Comparison of ENCODE assay signal across 8 cellular contexts in genomic region chr17:67993153-67993997, GRCh38. TPM values are rescaled to one million over a fixed set of nuclear protein-coding genes. Genes with fewer than 3 reads are reported as not detected.
DNase-seq lines count a peak whose midpoint lies in the region; ATAC-seq and TF ChIP-seq lines count a peak whose summit lies in the region.

No MANE protein-coding gene starts in this region.

- H3K4me3 ChIP-seq in choroid plexus epithelial cell (ENCODE audit: low read depth, low read length): peak overlapping the region; percentile 78

- no peak for TF ChIP-seq CTCF in choroid plexus epithelial cell (conservative IDR thresholded peaks at IDR 0.05; ENCODE audit: low read depth, low read length)

- intact Hi-C loops in left colon (cut with DNase I, micrococcal nuclease): no loop called here

- ATAC-seq in GM18858 (IDR thresholded peaks at IDR 0.05; ENCODE audit: unreplicated experiment): peak; percentile 68
- ATAC-seq in HG03064 (IDR thresholded peaks at IDR 0.05; ENCODE audit: low read depth, unreplicated experiment): peak; percentile 64
- peak; percentile 75 for ATAC-seq in left colon

- in situ Hi-C loops in ACHN (cut with HindIII; ENCODE audit: low pct_ligation_motif_present, low pct_unique_long_range_greater_than_20kb, low sequenced_read_pairs): no loop called here

- DNase-seq in ACHN (peak; percentile 89), NCI-H2196 treated with DMSO at 0.1 percent for 48 hours (lab: John Stamatoyannopoulos, UW; ENCODE audit: unreplicated experiment) (peak; percentile 85), choroid plexus epithelial cell (ENCODE audit: low read depth) (peak; percentile 81), left colon (peak; percentile 78 to 85)
- DNase-seq in activated CD4-positive, alpha-beta T cell treated with anti-CD3 and anti-CD28 coated beads for 1 hour: peak; percentile 46
- DNase-seq in stimulated activated CD4-positive, alpha-beta T cell treated with anti-CD3 and anti-CD28 coated beads, Interleukin-1b, Interleukin-23, amount 100 ng/mL, for 24 hours (ENCODE audit: low read depth in 4 of 4, low spot score in 1 of 4): peak; percentile 36 to 73 (median 56)

RNA-seq across cellular contexts. Expression of gene C17orf58, which starts 2.9 kb away (rescaled TPM):
- 10 to 100 TPM in 1 of 2 donors, 1 to 10 TPM in 1; 9.8 to 10.6 TPM for total RNA-seq in left colon

RNA-seq across cellular contexts. Expression of gene KPNA2, which starts 42.2 kb away (rescaled TPM):
- total RNA-seq in left colon: 10 to 100 TPM; 23.6 to 41.9 TPM

Comparison
In these comparisons a context has a peak if more than half of its experiments do, and no peak if none do; other contexts are left out.
1. Peak in every context shown above with its lines: DNase-seq, ATAC-seq and H3K4me3 ChIP-seq.